In genomic region chr4:173264960-173265281, GRCh38 we compare ENCODE assay signal across 8 cellular contexts.
A peak's percentile ranks its signal among the peaks of the same experiment; 100 is the strongest.
DNase-seq lines count a peak whose midpoint lies in the region; ATAC-seq, FAIRE-seq and TF ChIP-seq lines count a peak whose summit lies in the region.
"Had no signal": no experiment of that assay in that cellular context is flagged by ENCODE, and none has a peak within 500 bp of the region (broad histone marks: within the 10 kb centered on the region; RNA-seq: fewer than 3 reads in every experiment).

No MANE protein-coding gene starts in this region.

- H3K36me3 ChIP-seq in SJCRH30 (no peaks in the 10 kb centered on the region), PC-3 (ENCODE audit: low read depth, low read length) (no peaks in the 10 kb centered on the region)

- no peaks in the 10 kb centered on the region for H3K9me3 Mint-ChIP-seq in CD4-positive, alpha-beta T cell

- H3K4me1 ChIP-seq in SJCRH30 (peaks cover 20% of the 10 kb centered on the region), PC-3 (ENCODE audit: insufficient read depth, low read length) (no peaks in the 10 kb centered on the region)

- H3K79me2 ChIP-seq in PC-3 (ENCODE audit: low read length) = no peaks in the 10 kb centered on the region

- H2AFZ ChIP-seq in PC-3 (ENCODE audit: low read length) = no peak overlapping the region

- FAIRE-seq in urothelium cell line (lab: Jason Lieb, UNC) = no peak

- no peaks in the 10 kb centered on the region for H3K27me3 ChIP-seq in CD4-positive, alpha-beta T cell (ENCODE audit: control insufficient read depth, insufficient read depth, low read length)
- H3K27me3 ChIP-seq in SJCRH30 (no peaks in the 10 kb centered on the region), PC-3 (ENCODE audit: low read length) (no peaks in the 10 kb centered on the region)

- no peak for ATAC-seq in CD4-positive, alpha-beta T cell (ENCODE audit: poor library complexity)
- peak; percentile 11 for ATAC-seq in GM19023 (IDR thresholded peaks at IDR 0.05; ENCODE audit: unreplicated experiment)
- ATAC-seq in PC-3 = no peak

- POLR2A ChIA-PET in CD4-positive, alpha-beta T cell (lab: Charles Lee) = interaction anchor here (1.0 to 1.3 kb wide), 2 partner anchors 69 to 251 kb away, joined by 4 to 9 read pairs; partner anchors contain the start of gene HMGB2
- POLR2A ChIA-PET in PC-3 (lab: Charles Lee; ENCODE audit: unreplicated experiment) = no interaction called here

- no peak overlapping the region for H3K27ac ChIP-seq in CD4-positive, alpha-beta T cell (ENCODE audit: low read depth, low read length)
- H3K27ac ChIP-seq in SJCRH30 = peak overlapping the region; percentile 82
- no peak overlapping the region for H3K27ac ChIP-seq in PC-3 (ENCODE audit: low read length)

- H3K36me3 Mint-ChIP-seq in CD4-positive, alpha-beta T cell (ENCODE audit: low read depth) = no peaks in the 10 kb centered on the region

- no peaks in the 10 kb centered on the region for H4K20me1 ChIP-seq in PC-3 (ENCODE audit: low read length)

- CTCF ChIA-PET in CD4-positive, alpha-beta T cell (lab: Charles Lee) = interaction anchor here (0.9 kb wide), 1 partner anchor 11 kb away, joined by 3 read pairs; no protein-coding TSS in a partner anchor
- CTCF ChIA-PET in PC-3 (lab: Charles Lee) = no interaction called here

- no peaks in the 10 kb centered on the region for H3F3A ChIP-seq in PC-3 (ENCODE audit: low read length, unreplicated experiment)

- H3K4me3 Mint-ChIP-seq in CD4-positive, alpha-beta T cell = peak overlapping the region; percentile 16

- no peaks in the 10 kb centered on the region for H3K9me3 ChIP-seq in CD4-positive, alpha-beta T cell (ENCODE audit: control insufficient read depth, low read length)
- H3K9me3 ChIP-seq in SJCRH30 (replicated peaks) = no peaks in the 10 kb centered on the region
- H3K9me3 ChIP-seq in PC-3 (ENCODE audit: low read length) = no peaks in the 10 kb centered on the region

- H3K4me1 Mint-ChIP-seq in CD4-positive, alpha-beta T cell (ENCODE audit: low read depth) = peaks cover 33% of the 10 kb centered on the region

- no peak overlapping the region for H3K9ac ChIP-seq in PC-3 (ENCODE audit: low read length)

- H3K4me3 ChIP-seq in SJCRH30 = peak overlapping the region; percentile 31
- H3K4me3 ChIP-seq in PC-3 (ENCODE audit: low read length) = no peak overlapping the region

- no TSS peak for BruUV-seq in PC-3 (replicated peaks; lab: Mats Ljungman, UMichigan)

- intact Hi-C loops in CD4-positive, alpha-beta T cell (cut with DNase I, micrococcal nuclease) = no loop called here
- intact Hi-C loops in PC-3 (cut with micrococcal nuclease) = no loop called here

- TF ChIP-seq CTCF in CD4-positive, alpha-beta T cell (IDR thresholded peaks at IDR 0.05) = no peak
- no peak for TF ChIP-seq CTCF in PC-3 (conservative IDR thresholded peaks at IDR 0.05; ENCODE audit: low read depth, low read length)

- no peak for DNase-seq in CD4-positive, alpha-beta T cell
- DNase-seq in SJCRH30 = no peak
- peak; percentile 39 for DNase-seq in medulla oblongata (ENCODE audit: extremely low spot score)
- no peak for DNase-seq in PC-3
- no peak for DNase-seq in urothelium cell line (ENCODE audit: low spot score)
- no peak for DNase-seq in SIG-M5 (lab: John Stamatoyannopoulos, UW)
- DNase-seq: NCI-H2081 treated with DMSO at 0.1 percent for 48 hours had no signal

- no peak overlapping the region for H3K4me2 ChIP-seq in PC-3 (ENCODE audit: low read length)

- peak overlapping the region; percentile 58 for H3K27ac Mint-ChIP-seq in CD4-positive, alpha-beta T cell

- H3K9me2 ChIP-seq in PC-3 (replicated peaks; ENCODE audit: low read length) = no peaks in the 10 kb centered on the region

- no peaks in the 10 kb centered on the region for H3K27me3 Mint-ChIP-seq in CD4-positive, alpha-beta T cell
